In the genomic region with DNA sequence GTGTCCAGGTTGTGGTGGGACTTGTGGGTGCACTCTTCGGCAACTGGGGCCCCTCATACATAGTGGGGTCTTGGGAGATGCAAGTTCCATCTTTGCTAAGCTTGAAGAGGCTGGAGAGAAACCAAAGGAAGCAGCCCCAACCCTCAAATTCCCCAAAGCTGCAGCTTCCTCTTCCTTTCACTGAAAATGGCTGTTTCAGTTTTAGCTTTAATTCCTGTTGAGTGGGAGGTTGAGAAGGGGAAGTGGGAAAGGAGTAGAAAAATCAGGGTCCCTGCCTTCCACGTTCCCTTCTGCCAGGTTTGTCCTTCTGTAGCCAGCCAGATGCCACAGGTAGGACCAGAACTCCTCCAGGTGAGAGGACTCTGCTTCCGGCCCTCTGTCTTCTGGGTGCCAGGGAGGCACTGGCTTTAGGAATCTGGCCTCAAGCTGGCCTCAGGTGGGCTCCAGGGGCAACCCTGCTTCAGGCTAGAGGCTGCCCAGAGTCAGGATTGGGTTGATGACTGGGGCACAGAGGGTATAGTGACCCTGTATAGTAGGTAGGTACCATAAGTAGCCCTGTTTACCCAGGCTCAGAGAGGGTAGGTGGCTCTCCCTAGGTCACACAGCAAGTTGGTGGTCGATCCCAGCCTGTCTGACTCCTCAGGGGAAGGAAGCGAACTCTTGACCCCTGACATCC, we compare ENCODE assay signal across 9 cellular contexts. TPM values are rescaled to one million over a fixed set of nuclear protein-coding genes. Genes with fewer than 3 reads are reported as not detected.
DNase-seq lines count a peak whose midpoint lies in the region; ATAC-seq, FAIRE-seq and TF ChIP-seq lines count a peak whose summit lies in the region.
"Had no signal": no experiment of that assay in that cellular context is flagged by ENCODE, and none has a peak within 500 bp of the region (broad histone marks: within the 10 kb centered on the region; RNA-seq: fewer than 3 reads in every experiment).

No MANE protein-coding gene starts in this region.

- no peaks in the 10 kb centered on the region for H4K20me1 ChIP-seq in astrocyte (ENCODE audit: insufficient read depth, low read length)

- DNase-seq in GDM1 (lab: John Stamatoyannopoulos, UW) (peak; percentile 42), KBM-7 (peak; percentile 75), astrocyte (ENCODE audit: low read depth) (no peak), RCC 7860 (ENCODE audit: low spot score) (no peak), NCI-H526 treated with DMSO at 0.1 percent for 48 hours (lab: John Stamatoyannopoulos, UW) (no peak)

- H3K79me2 ChIP-seq in astrocyte (ENCODE audit: insufficient read depth, low read length): no peaks in the 10 kb centered on the region

- FAIRE-seq in astrocyte (lab: Jason Lieb, UNC) (no peak), RCC 7860 (lab: Jason Lieb, UNC) (no peak)
- FAIRE-seq: D721Med had no signal

- peak overlapping the region; percentile 76 for H3K4me2 ChIP-seq in astrocyte (ENCODE audit: low read length)

- H3K4me3 ChIP-seq in astrocyte (ENCODE audit: insufficient read depth, low read depth, low read length) (no peak overlapping the region), neutrophil (ENCODE audit: low read depth in 1 of 2, low read length in 1 of 2) (peak overlapping the region; percentile 28 to 65)

- H3K27me3 Mint-ChIP-seq in astrocyte (ENCODE audit: low read depth, unreplicated experiment): peaks cover 42% of the 10 kb centered on the region

- H3K4me3 Mint-ChIP-seq in astrocyte (ENCODE audit: unreplicated experiment): no peak overlapping the region

- H3K27me3 ChIP-seq in astrocyte (ENCODE audit: insufficient read depth, low read length): no peaks in the 10 kb centered on the region
- no peaks in the 10 kb centered on the region for H3K27me3 ChIP-seq in neutrophil

- TF ChIP-seq CTCF in astrocyte (IDR thresholded peaks at IDR 0.05; ENCODE audit: insufficient read depth, low read depth, low read length) (no peak), neutrophil (IDR thresholded peaks at IDR 0.05) (no peak)

- H3K4me1 ChIP-seq in astrocyte (ENCODE audit: insufficient read depth, low read length): peaks cover 17% of the 10 kb centered on the region
- H3K4me1 ChIP-seq in neutrophil (ENCODE audit: control insufficient read depth in 1 of 2, insufficient read depth in 1 of 2, low read depth in 1 of 2, low read length in 1 of 2): peaks cover 30 to 33% of the 10 kb centered on the region in 2 experiments

- H3K27ac Mint-ChIP-seq in astrocyte (ENCODE audit: unreplicated experiment): peak overlapping the region; percentile 35

- ATAC-seq in HG02884 (IDR thresholded peaks at IDR 0.05; ENCODE audit: unreplicated experiment) (no peak), HG03095 (IDR thresholded peaks at IDR 0.05; ENCODE audit: unreplicated experiment) (no peak)

- no peaks in the 10 kb centered on the region for H3K36me3 ChIP-seq in astrocyte (ENCODE audit: insufficient read depth, low read length)
- H3K36me3 ChIP-seq in neutrophil: no peaks in the 10 kb centered on the region

- in situ Hi-C loops in KBM-7 (cut with MboI; ENCODE audit: low pct_unique_long_range_greater_than_20kb, low sequenced_read_pairs): no loop called here

- no peaks in the 10 kb centered on the region for H3K9me3 ChIP-seq in astrocyte (ENCODE audit: insufficient read depth, low read depth, low read length)
- no peaks in the 10 kb centered on the region for H3K9me3 ChIP-seq in neutrophil

- H3K9me3 Mint-ChIP-seq in astrocyte (ENCODE audit: unreplicated experiment): no peaks in the 10 kb centered on the region

- H3K9ac ChIP-seq in astrocyte (ENCODE audit: low read length): peak overlapping the region; percentile 77

- peak overlapping the region; percentile 67 for H3K27ac ChIP-seq in astrocyte (ENCODE audit: low read depth, low read length)
- peak overlapping the region; percentile 87 for H3K27ac ChIP-seq in neutrophil

- peaks cover 6% of the 10 kb centered on the region for H3K4me1 Mint-ChIP-seq in astrocyte (ENCODE audit: low read depth, unreplicated experiment)

- peak overlapping the region; percentile 79 for H2AFZ ChIP-seq in astrocyte (ENCODE audit: low read depth, low read length)

- peaks cover 4% of the 10 kb centered on the region for H3K36me3 Mint-ChIP-seq in astrocyte (ENCODE audit: low read depth, unreplicated experiment)

RNA-seq across cellular contexts. Expression of a gene that starts 16.2 kb away (rescaled TPM):
- total RNA-seq in astrocyte: 0.14 and 0.75 TPM in 2 replicates

RNA-seq across cellular contexts. Expression of a gene that starts 19.7 kb away (rescaled TPM):
- total RNA-seq in astrocyte: 59.7 and 66.4 TPM in 2 replicates

Comparison
In these comparisons a context has a peak if more than half of its experiments do, and no peak if none do; other contexts are left out.
1. DNase-seq: peak in GDM1 (single experiment) and KBM-7 (single experiment); none in astrocyte (single experiment), RCC 7860 (single experiment) and NCI-H526 treated with DMSO at 0.1 percent for 48 hours (single experiment).